In genomic region chr6:1336246-1336843, GRCh38 we compare ENCODE assay signal across 9 cellular contexts. TPM values are rescaled to one million over a fixed set of nuclear protein-coding genes. Genes with fewer than 3 reads are reported as not detected.
DNase-seq lines count a peak whose midpoint lies in the region; ATAC-seq and TF ChIP-seq lines count a peak whose summit lies in the region.
"Had no signal": no experiment of that assay in that cellular context is flagged by ENCODE, and none has a peak within 500 bp of the region (broad histone marks: within the 10 kb centered on the region; RNA-seq: fewer than 3 reads in every experiment).

No MANE protein-coding gene starts in this region.

- in situ Hi-C loops in GM23248 (cut with MboI), result no loop called here

- ATAC-seq in GM19452 (IDR thresholded peaks at IDR 0.05; ENCODE audit: unreplicated experiment), result no peak
- ATAC-seq in GM21367 (IDR thresholded peaks at IDR 0.05; ENCODE audit: unreplicated experiment), result no peak
- no peak for ATAC-seq in GM19395 (IDR thresholded peaks at IDR 0.05; ENCODE audit: unreplicated experiment)

- H3K79me2 ChIP-seq in GM23248 (ENCODE audit: insufficient read depth), result no peaks in the 10 kb centered on the region

- TF ChIP-seq CTCF in epithelial cell of proximal tubule (conservative IDR thresholded peaks at IDR 0.05; ENCODE audit: low read depth, low read length) (peak; percentile 86), prostate gland (IDR thresholded peaks at IDR 0.05) (peak in 3 of 4 experiments; percentile 46 to 78 (median 77))

- no peak overlapping the region for H3K9ac ChIP-seq in GM23248

- WGBS in GM23248 (ENCODE audit: low coverage in 1 of 2, low lambda C conversion rate in 2 of 2, missing lambda C conversion rate in 2 of 2), 2 experiments, result 97 to 98% methylated on average over 5 of the region's 5 CpGs
- 85% methylated on average over 5 of the region's 5 CpGs for WGBS in prostate gland

- no peaks in the 10 kb centered on the region for H3K9me2 ChIP-seq in GM23248 (ENCODE audit: insufficient read depth)

- DNase-seq in GM23248 (peak; percentile 31), NCI-H526 treated with DMSO at 0.1 percent for 48 hours (lab: John Stamatoyannopoulos, UW) (peak; percentile 5), epithelial cell of proximal tubule (ENCODE audit: low read depth) (no peak), prostate gland (ENCODE audit: low spot score) (peak; percentile 81)
- DNase-seq: dermis blood vessel endothelial cell had no signal

- no peak overlapping the region for H3K4me3 ChIP-seq in GM23248
- H3K4me3 ChIP-seq in epithelial cell of proximal tubule (ENCODE audit: low read depth, low read length), result no peak overlapping the region
- H3K4me3 ChIP-seq in prostate gland, result no peak overlapping the region

- H3K27ac ChIP-seq in GM23248 (no peak overlapping the region), prostate gland (no peak overlapping the region)

- no peak overlapping the region for H3K4me2 ChIP-seq in GM23248 (ENCODE audit: unreplicated experiment)

- H2AFZ ChIP-seq in GM23248, result no peak overlapping the region

- peaks cover 22% of the 10 kb centered on the region for H3F3A ChIP-seq in GM23248 (ENCODE audit: insufficient read depth)

- H3K9me3 ChIP-seq in GM23248 (ENCODE audit: low read depth), result no peaks in the 10 kb centered on the region
- H3K9me3 ChIP-seq in prostate gland, result no peaks in the 10 kb centered on the region

- no peak for TF ChIP-seq POLR2A in prostate gland (IDR thresholded peaks at IDR 0.05)

- H3K36me3 ChIP-seq in GM23248 (ENCODE audit: low read depth) (no peaks in the 10 kb centered on the region), prostate gland (no peaks in the 10 kb centered on the region)

- H3K27me3 ChIP-seq in GM23248 (replicated peaks; ENCODE audit: insufficient read depth) (no peaks in the 10 kb centered on the region), prostate gland (replicated peaks; ENCODE audit: insufficient read depth) (no peaks in the 10 kb centered on the region)

- no peaks in the 10 kb centered on the region for H4K20me1 ChIP-seq in GM23248 (ENCODE audit: insufficient read depth)

- intact Hi-C loops in prostate gland (cut with DNase I), result no loop called here

- H3K4me1 ChIP-seq in GM23248 (ENCODE audit: insufficient read depth) (peaks cover 22% of the 10 kb centered on the region), prostate gland (replicated peaks) (peaks cover 2% of the 10 kb centered on the region)

RNA-seq across cellular contexts. Expression of gene FOXQ1, which starts 24.4 kb away (rescaled TPM):
- under 0.01 TPM in 1 of 2 replicates, not detected in the other for total RNA-seq in GM23248 (2014; rRNA removed; shearing (Covaris generic))
- not detected in 2 replicates for polyA plus RNA-seq in GM23248 (2016; fragmentation: Nextera tagmentation; extraction: Ambion mirVana)
- total RNA-seq in epithelial cell of proximal tubule (2.0 and 2.1 TPM in 2 replicates), prostate gland (10 to 100 TPM; 20.3 to 38.6 TPM)
- total RNA-seq: dermis blood vessel endothelial cell, mononuclear cell had no signal

RNA-seq across cellular contexts. Expression of gene FOXF2, which starts 53.0 kb away (rescaled TPM):
- 5.1 and 8.3 TPM in 2 replicates for total RNA-seq in GM23248 (2014; rRNA removed; shearing (Covaris generic))
- polyA plus RNA-seq in GM23248 (2016; fragmentation: Nextera tagmentation; extraction: Ambion mirVana), result 2.5 and 2.7 TPM in 2 replicates
- total RNA-seq in epithelial cell of proximal tubule (not detected in 2 replicates), prostate gland (10 to 100 TPM in 1 of 2 donors, 1 to 10 TPM in 1; 4.9 to 14.1 TPM)
- total RNA-seq: dermis blood vessel endothelial cell, mononuclear cell had no signal
